In the genomic region with DNA sequence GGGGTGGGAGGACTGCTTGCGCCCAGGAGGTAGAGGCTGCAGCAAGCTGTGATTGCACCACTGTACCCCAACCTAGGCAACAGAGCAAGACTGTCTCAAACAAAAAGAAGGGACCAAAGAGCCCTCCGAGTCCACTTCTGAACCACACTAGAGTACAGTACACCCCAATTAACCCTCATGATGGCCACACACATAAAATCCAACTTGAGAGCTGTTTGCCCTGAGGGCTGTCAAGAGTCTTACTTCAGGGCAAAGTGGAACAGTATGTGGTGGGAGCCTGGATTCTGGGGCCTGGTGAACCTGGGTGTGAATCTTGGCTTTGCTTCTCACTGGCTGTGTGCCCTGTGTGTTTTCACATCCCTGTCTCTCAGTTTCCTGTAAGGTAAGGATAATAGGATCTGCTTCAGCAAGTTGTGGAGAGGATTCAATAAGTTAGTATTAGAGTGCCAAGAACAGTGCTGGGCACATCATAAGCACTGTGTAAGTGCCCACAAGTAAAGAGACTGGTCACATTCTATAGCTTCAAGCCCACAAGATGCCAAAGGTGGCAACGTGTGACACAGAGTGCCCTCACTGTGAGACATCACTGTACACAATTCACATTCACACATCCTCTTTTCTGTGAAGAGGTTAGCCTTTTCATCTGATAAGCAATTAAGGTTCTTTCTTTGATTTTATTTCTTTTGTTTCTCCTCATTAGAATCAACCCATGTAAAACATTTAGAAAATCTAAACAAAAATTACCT, we compare ENCODE assay signal across 1 cellular context.
TF ChIP-seq lines count a peak whose summit lies in the region.

No MANE protein-coding gene starts in this region.

TF ChIP-seq in GM23338, 12 proteins besides CTCF, POLR2A, EP300 and RAD21 (continued from another document):
- TF ChIP-seq, protein P1, sequence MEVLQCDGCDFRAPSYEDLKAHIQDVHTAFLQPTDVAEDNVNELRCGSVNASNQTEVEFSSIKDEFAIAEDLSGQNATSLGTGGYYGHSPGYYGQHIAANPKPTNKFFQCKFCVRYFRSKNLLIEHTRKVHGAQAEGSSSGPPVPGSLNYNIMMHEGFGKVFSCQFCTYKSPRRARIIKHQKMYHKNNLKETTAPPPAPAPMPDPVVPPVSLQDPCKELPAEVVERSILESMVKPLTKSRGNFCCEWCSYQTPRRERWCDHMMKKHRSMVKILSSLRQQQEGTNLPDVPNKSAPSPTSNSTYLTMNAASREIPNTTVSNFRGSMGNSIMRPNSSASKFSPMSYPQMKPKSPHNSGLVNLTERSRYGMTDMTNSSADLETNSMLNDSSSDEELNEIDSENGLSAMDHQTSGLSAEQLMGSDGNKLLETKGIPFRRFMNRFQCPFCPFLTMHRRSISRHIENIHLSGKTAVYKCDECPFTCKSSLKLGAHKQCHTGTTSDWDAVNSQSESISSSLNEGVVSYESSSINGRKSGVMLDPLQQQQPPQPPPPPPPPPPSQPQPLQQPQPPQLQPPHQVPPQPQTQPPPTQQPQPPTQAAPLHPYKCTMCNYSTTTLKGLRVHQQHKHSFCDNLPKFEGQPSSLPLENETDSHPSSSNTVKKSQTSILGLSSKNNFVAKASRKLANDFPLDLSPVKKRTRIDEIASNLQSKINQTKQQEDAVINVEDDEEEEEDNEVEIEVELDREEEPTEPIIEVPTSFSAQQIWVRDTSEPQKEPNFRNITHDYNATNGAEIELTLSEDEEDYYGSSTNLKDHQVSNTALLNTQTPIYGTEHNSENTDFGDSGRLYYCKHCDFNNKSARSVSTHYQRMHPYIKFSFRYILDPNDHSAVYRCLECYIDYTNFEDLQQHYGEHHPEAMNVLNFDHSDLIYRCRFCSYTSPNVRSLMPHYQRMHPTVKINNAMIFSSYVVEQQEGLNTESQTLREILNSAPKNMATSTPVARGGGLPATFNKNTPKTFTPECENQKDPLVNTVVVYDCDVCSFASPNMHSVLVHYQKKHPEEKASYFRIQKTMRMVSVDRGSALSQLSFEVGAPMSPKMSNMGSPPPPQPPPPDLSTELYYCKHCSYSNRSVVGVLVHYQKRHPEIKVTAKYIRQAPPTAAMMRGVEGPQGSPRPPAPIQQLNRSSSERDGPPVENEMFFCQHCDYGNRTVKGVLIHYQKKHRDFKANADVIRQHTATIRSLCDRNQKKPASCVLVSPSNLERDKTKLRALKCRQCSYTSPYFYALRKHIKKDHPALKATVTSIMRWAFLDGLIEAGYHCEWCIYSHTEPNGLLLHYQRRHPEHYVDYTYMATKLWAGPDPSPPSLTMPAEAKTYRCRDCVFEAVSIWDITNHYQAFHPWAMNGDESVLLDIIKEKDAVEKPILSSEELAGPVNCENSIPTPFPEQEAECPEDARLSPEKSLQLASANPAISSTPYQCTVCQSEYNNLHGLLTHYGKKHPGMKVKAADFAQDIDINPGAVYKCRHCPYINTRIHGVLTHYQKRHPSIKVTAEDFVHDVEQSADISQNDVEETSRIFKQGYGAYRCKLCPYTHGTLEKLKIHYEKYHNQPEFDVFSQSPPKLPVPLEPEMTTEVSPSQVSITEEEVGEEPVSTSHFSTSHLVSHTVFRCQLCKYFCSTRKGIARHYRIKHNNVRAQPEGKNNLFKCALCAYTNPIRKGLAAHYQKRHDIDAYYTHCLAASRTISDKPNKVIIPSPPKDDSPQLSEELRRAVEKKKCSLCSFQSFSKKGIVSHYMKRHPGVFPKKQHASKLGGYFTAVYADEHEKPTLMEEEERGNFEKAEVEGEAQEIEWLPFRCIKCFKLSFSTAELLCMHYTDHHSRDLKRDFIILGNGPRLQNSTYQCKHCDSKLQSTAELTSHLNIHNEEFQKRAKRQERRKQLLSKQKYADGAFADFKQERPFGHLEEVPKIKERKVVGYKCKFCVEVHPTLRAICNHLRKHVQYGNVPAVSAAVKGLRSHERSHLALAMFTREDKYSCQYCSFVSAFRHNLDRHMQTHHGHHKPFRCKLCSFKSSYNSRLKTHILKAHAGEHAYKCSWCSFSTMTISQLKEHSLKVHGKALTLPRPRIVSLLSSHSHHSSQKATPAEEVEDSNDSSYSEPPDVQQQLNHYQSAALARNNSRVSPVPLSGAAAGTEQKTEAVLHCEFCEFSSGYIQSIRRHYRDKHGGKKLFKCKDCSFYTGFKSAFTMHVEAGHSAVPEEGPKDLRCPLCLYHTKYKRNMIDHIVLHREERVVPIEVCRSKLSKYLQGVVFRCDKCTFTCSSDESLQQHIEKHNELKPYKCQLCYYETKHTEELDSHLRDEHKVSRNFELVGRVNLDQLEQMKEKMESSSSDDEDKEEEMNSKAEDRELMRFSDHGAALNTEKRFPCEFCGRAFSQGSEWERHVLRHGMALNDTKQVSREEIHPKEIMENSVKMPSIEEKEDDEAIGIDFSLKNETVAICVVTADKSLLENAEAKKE (CRISPR knock-in tag; IDR thresholded peaks at IDR 0.05): no peak
- TF ChIP-seq ZNF114 (CRISPR knock-in tag; IDR thresholded peaks at IDR 0.05) (no peak), STAT1 (IDR thresholded peaks at IDR 0.05; ENCODE audit: unreplicated experiment) (no peak), POLR2AphosphoS5 (IDR thresholded peaks at IDR 0.05; ENCODE audit: low read depth) (no peak)
- TF ChIP-seq, protein P2, sequence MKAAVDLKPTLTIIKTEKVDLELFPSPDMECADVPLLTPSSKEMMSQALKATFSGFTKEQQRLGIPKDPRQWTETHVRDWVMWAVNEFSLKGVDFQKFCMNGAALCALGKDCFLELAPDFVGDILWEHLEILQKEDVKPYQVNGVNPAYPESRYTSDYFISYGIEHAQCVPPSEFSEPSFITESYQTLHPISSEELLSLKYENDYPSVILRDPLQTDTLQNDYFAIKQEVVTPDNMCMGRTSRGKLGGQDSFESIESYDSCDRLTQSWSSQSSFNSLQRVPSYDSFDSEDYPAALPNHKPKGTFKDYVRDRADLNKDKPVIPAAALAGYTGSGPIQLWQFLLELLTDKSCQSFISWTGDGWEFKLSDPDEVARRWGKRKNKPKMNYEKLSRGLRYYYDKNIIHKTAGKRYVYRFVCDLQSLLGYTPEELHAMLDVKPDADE (IDR thresholded peaks at IDR 0.05): no peak
